In genomic region chr5:131981516-131981915, GRCh38 we compare ENCODE assay signal across 25 cellular contexts. TPM values are rescaled to one million over a fixed set of nuclear protein-coding genes. Genes with fewer than 3 reads are reported as not detected.
"Had no signal": no experiment of that assay in that cellular context is flagged by ENCODE, and none has a peak within 500 bp of the region (broad histone marks: within the 10 kb centered on the region; RNA-seq: fewer than 3 reads in every experiment).

No MANE protein-coding gene starts in this region.

- H3K27ac ChIP-seq: epithelial cell of prostate, hepatocyte, neutrophil, psoas muscle, right lobe of liver, stomach, thoracic aorta, transverse colon had no signal

- H3K27me3 ChIP-seq: dorsolateral prefrontal cortex, esophagus squamous epithelium, hepatocyte, neutrophil, right lobe of liver, stomach, transverse colon had no signal

- ATAC-seq: left colon; left ventricle myocardium superior; naive thymus-derived CD4-positive, alpha-beta T cell; psoas muscle; right lobe of liver; stimulated activated memory B cell treated with anti-CD40 and anti-IgM and Interleukin-4, amounts not matched to agents 10 μg/mL and 1 μg/mL and 100 μg/mL, for 72 hours had no signal

- H3K4me3 Mint-ChIP-seq: naive thymus-derived CD4-positive, alpha-beta T cell; stimulated activated memory B cell treated with anti-CD40 and anti-IgM and Interleukin-4, amounts not matched to agents 10 μg/mL and 1 μg/mL and 100 μg/mL, for 72 hours had no signal

- H3K27ac Mint-ChIP-seq: stimulated activated memory B cell treated with anti-CD40 and anti-IgM and Interleukin-4, amounts not matched to agents 10 μg/mL and 1 μg/mL and 100 μg/mL, for 72 hours had no signal

- H3K36me3 ChIP-seq: esophagus squamous epithelium, neutrophil, right lobe of liver, stomach, thoracic aorta, transverse colon had no signal

- H3K4me1 ChIP-seq: psoas muscle, right lobe of liver, transverse colon had no signal

- H3K27me3 Mint-ChIP-seq: stimulated activated memory B cell treated with anti-CD40 and anti-IgM and Interleukin-4, amounts not matched to agents 10 μg/mL and 1 μg/mL and 100 μg/mL, for 72 hours had no signal

- H3K4me1 Mint-ChIP-seq: stimulated activated memory B cell treated with anti-CD40 and anti-IgM and Interleukin-4, amounts not matched to agents 10 μg/mL and 1 μg/mL and 100 μg/mL, for 72 hours had no signal

- H3K9me3 Mint-ChIP-seq: naive thymus-derived CD4-positive, alpha-beta T cell; stimulated activated memory B cell treated with anti-CD40 and anti-IgM and Interleukin-4, amounts not matched to agents 10 μg/mL and 1 μg/mL and 100 μg/mL, for 72 hours had no signal

- H3K9me3 ChIP-seq: esophagus squamous epithelium, neutrophil, psoas muscle, right lobe of liver, stomach, thoracic aorta, transverse colon had no signal

- DNase-seq: cortex of kidney; effector memory CD4-positive, alpha-beta T cell; esophagus squamous epithelium; foreskin melanocyte; left colon; left ventricle myocardium superior; naive thymus-derived CD4-positive, alpha-beta T cell; psoas muscle; retina; right lobe of liver; stimulated activated CD4-positive, alpha-beta T cell treated with anti-CD3 and anti-CD28 coated beads, Interleukin-4, amount 100 ng/mL, for 1 hour; stimulated activated CD8-positive, alpha-beta memory T cell treated with anti-CD3 and anti-CD28 coated beads, Interleukin-4, amount 100 ng/mL, for 48 hours; stomach; substantia nigra; transverse colon had no signal

- H3K36me3 Mint-ChIP-seq: stimulated activated memory B cell treated with anti-CD40 and anti-IgM and Interleukin-4, amounts not matched to agents 10 μg/mL and 1 μg/mL and 100 μg/mL, for 72 hours had no signal

- H3K4me3 ChIP-seq: dorsolateral prefrontal cortex, esophagus squamous epithelium, hepatocyte, psoas muscle, right lobe of liver, stomach, thoracic aorta, transverse colon had no signal

RNA-seq across cellular contexts. Expression of gene ACSL6, which starts 29.9 kb away (rescaled TPM):
- total RNA-seq: osteoblast had no signal

RNA-seq across cellular contexts. Expression of gene MEIKIN, which starts 36.1 kb away (rescaled TPM):
- total RNA-seq: esophagus squamous epithelium, hepatocyte, kidney epithelial cell, left colon, left ventricle myocardium superior, lung microvascular endothelial cell, osteoblast, thoracic aorta, transverse colon, ureter had no signal
